ENCODE assay signal across 15 cellular contexts in genomic region chr1:244821134-244821533, GRCh38.
"Had no signal": no experiment of that assay in that cellular context is flagged by ENCODE, and none has a peak within 500 bp of the region (broad histone marks: within the 10 kb centered on the region; RNA-seq: fewer than 3 reads in every experiment).

No MANE protein-coding gene starts in this region.

- H3K9me3 Mint-ChIP-seq: activated naive CD4-positive, alpha-beta T cell treated with anti-CD3 and anti-CD28 coated beads, Interleukin-2, amount 50 U/mL, for 72 hours; activated T-cell treated with anti-CD3 and anti-CD28 coated beads, Interleukin-2, amount 50 U/mL, for 72 hours; mesothelial cell of epicardium; nephron progenitor cell; stimulated activated memory B cell treated with anti-CD40 and anti-IgM and Interleukin-4, amounts not matched to agents 10 μg/mL and 1 μg/mL and 100 μg/mL, for 72 hours had no signal

- H3K27ac Mint-ChIP-seq: activated naive CD4-positive, alpha-beta T cell treated with anti-CD3 and anti-CD28 coated beads, Interleukin-2, amount 50 U/mL, for 72 hours; activated T-cell treated with anti-CD3 and anti-CD28 coated beads, Interleukin-2, amount 50 U/mL, for 72 hours; mesothelial cell of epicardium; nephron progenitor cell; stimulated activated memory B cell treated with anti-CD40 and anti-IgM and Interleukin-4, amounts not matched to agents 10 μg/mL and 1 μg/mL and 100 μg/mL, for 72 hours had no signal

- H3K27me3 Mint-ChIP-seq: stimulated activated memory B cell treated with anti-CD40 and anti-IgM and Interleukin-4, amounts not matched to agents 10 μg/mL and 1 μg/mL and 100 μg/mL, for 72 hours had no signal

- H3K36me3 ChIP-seq: heart right ventricle, spleen, WERI-Rb-1 had no signal

- H3K36me3 Mint-ChIP-seq: activated naive CD4-positive, alpha-beta T cell treated with anti-CD3 and anti-CD28 coated beads, Interleukin-2, amount 50 U/mL, for 72 hours; mesothelial cell of epicardium; stimulated activated memory B cell treated with anti-CD40 and anti-IgM and Interleukin-4, amounts not matched to agents 10 μg/mL and 1 μg/mL and 100 μg/mL, for 72 hours had no signal

- H3K4me3 ChIP-seq: heart right ventricle, spleen had no signal

- DNase-seq: activated CD4-positive, alpha-beta T cell treated with anti-CD3 and anti-CD28 coated beads, Interleukin-2, amount 50 U/mL, for 4 hours; activated gamma-delta T cell; activated T-cell treated with anti-CD3 and anti-CD28 coated beads, Interleukin-2, amount 50 U/mL, for 72 hours; amygdala; caudate nucleus; heart right ventricle; nephron progenitor cell; nucleus accumbens; posterior cingulate gyrus; stimulated activated CD4-positive, alpha-beta T cell treated with anti-CD3 and anti-CD28 coated beads, Interleukin-4, amount 100 ng/mL, for 4 hours; WERI-Rb-1 had no signal

- ATAC-seq: activated naive CD4-positive, alpha-beta T cell treated with anti-CD3 and anti-CD28 coated beads, Interleukin-2, amount 50 U/mL, for 72 hours; activated T-cell treated with anti-CD3 and anti-CD28 coated beads, Interleukin-2, amount 50 U/mL, for 72 hours; heart right ventricle; stimulated activated memory B cell treated with anti-CD40 and anti-IgM and Interleukin-4, amounts not matched to agents 10 μg/mL and 1 μg/mL and 100 μg/mL, for 72 hours had no signal

- H3K27ac ChIP-seq: heart right ventricle, spleen, WERI-Rb-1 had no signal

- H3K4me1 Mint-ChIP-seq: nephron progenitor cell had no signal

- H3K27me3 ChIP-seq: heart right ventricle had no signal

- H3K4me3 Mint-ChIP-seq: activated T-cell treated with anti-CD3 and anti-CD28 coated beads, Interleukin-2, amount 50 U/mL, for 72 hours; mesothelial cell of epicardium; nephron progenitor cell; stimulated activated memory B cell treated with anti-CD40 and anti-IgM and Interleukin-4, amounts not matched to agents 10 μg/mL and 1 μg/mL and 100 μg/mL, for 72 hours had no signal

- H3K9me3 ChIP-seq: heart right ventricle, spleen had no signal
